In genomic region chr21:41777934-41778815, GRCh38 we compare ENCODE assay signal across 8 cellular contexts. TPM values are rescaled to one million over a fixed set of nuclear protein-coding genes. Genes with fewer than 3 reads are reported as not detected.
DNase-seq lines count a peak whose midpoint lies in the region; ATAC-seq and TF ChIP-seq lines count a peak whose summit lies in the region.

No MANE protein-coding gene starts in this region.

- no peaks in the 10 kb centered on the region for H4K20me1 ChIP-seq in Loucy (ENCODE audit: insufficient read depth, low read length, poor library complexity, severe bottlenecking)

- H3K27me3 ChIP-seq in Loucy (ENCODE audit: insufficient read depth, low read length, poor library complexity, severe bottlenecking) = no peaks in the 10 kb centered on the region
- H3K27me3 ChIP-seq in ovary = no peaks in the 10 kb centered on the region

- no peak for TF ChIP-seq EP300 in ovary (IDR thresholded peaks at IDR 0.05)

- H3K27ac ChIP-seq in VCaP (peak overlapping the region; percentile 84), ovary (no peak overlapping the region)

- H3K79me2 ChIP-seq in Loucy (ENCODE audit: insufficient read depth, low read length) = no peaks in the 10 kb centered on the region

- H2AFZ ChIP-seq in Loucy (ENCODE audit: low read length) = no peak overlapping the region

- no peak overlapping the region for H3K4me2 ChIP-seq in Loucy (ENCODE audit: low read depth, low read length, poor library complexity, severe bottlenecking)

- POLR2A ChIA-PET in activated CD4-positive, alpha-beta memory T cell treated with anti-CD3 and anti-CD28 coated beads for 36 hours (lab: Charles Lee) = interaction anchor here (0.6 kb wide), 1 partner anchor 241 kb away, joined by 3 read pairs; no protein-coding TSS in a partner anchor
- POLR2A ChIA-PET in activated CD4-positive, alpha-beta memory T cell treated with anti-CD3 and anti-CD28 coated beads, Interleukin-2, amount 10 ng/mL, durations not matched to agents 7 days and 5 days (lab: Charles Lee) = no interaction called here

- H3K4me3 ChIP-seq in Loucy (ENCODE audit: low read length, poor library complexity, severe bottlenecking) (no peak overlapping the region), ovary (no peak overlapping the region)

- no peaks in the 10 kb centered on the region for H3K9me3 Mint-ChIP-seq in activated CD4-positive, alpha-beta memory T cell treated with anti-CD3 and anti-CD28 coated beads for 36 hours
- H3K9me3 Mint-ChIP-seq in activated CD4-positive, alpha-beta memory T cell treated with anti-CD3 and anti-CD28 coated beads, Interleukin-2, amount 10 ng/mL, durations not matched to agents 7 days and 5 days = no peaks in the 10 kb centered on the region
- no peaks in the 10 kb centered on the region for H3K9me3 Mint-ChIP-seq in glutamatergic neuron (ENCODE audit: unreplicated experiment)

- no peak for TF ChIP-seq POLR2A in ovary (IDR thresholded peaks at IDR 0.05)

- no peaks in the 10 kb centered on the region for H3K4me1 Mint-ChIP-seq in activated CD4-positive, alpha-beta memory T cell treated with anti-CD3 and anti-CD28 coated beads for 36 hours (ENCODE audit: low read depth)
- H3K4me1 Mint-ChIP-seq in activated CD4-positive, alpha-beta memory T cell treated with anti-CD3 and anti-CD28 coated beads, Interleukin-2, amount 10 ng/mL, durations not matched to agents 7 days and 5 days = no peaks in the 10 kb centered on the region
- peaks cover 6% of the 10 kb centered on the region for H3K4me1 Mint-ChIP-seq in glutamatergic neuron (ENCODE audit: low read depth, unreplicated experiment)

- no peaks in the 10 kb centered on the region for H3F3A ChIP-seq in Loucy (ENCODE audit: low read depth)

- CTCF ChIA-PET in activated CD4-positive, alpha-beta memory T cell treated with anti-CD3 and anti-CD28 coated beads for 36 hours (lab: Charles Lee) = interaction anchor here (1.2 kb wide), 2 partner anchors 166 to 495 kb away, joined by 5 to 8 read pairs; no protein-coding TSS in a partner anchor
- CTCF ChIA-PET in activated CD4-positive, alpha-beta memory T cell treated with anti-CD3 and anti-CD28 coated beads, Interleukin-2, amount 10 ng/mL, durations not matched to agents 7 days and 5 days (lab: Charles Lee) = interaction anchor here (0.6 to 1.3 kb wide), 2 partner anchors 167 to 495 kb away, joined by 3 to 4 read pairs; no protein-coding TSS in a partner anchor

- DNase-seq in activated CD4-positive, alpha-beta memory T cell treated with anti-CD3 and anti-CD28 coated beads for 36 hours = peak; percentile 43
- DNase-seq in activated CD4-positive, alpha-beta memory T cell treated with anti-CD3 and anti-CD28 coated beads, Interleukin-2, amount 10 ng/mL, durations not matched to agents 7 days and 5 days = no peak
- DNase-seq in glutamatergic neuron (peak; percentile 90), ovary (peak; percentile 83 to 88 (median 83))

- peaks cover 28% of the 10 kb centered on the region for H3K4me1 ChIP-seq in Loucy (ENCODE audit: insufficient read depth, low read length, poor library complexity, severe bottlenecking)
- no peaks in the 10 kb centered on the region for H3K4me1 ChIP-seq in ovary (ENCODE audit: insufficient read depth)

- TF ChIP-seq CTCF in Loucy (conservative IDR thresholded peaks at IDR 0.05; ENCODE audit: low read length) (peak; percentile 69), VCaP (conservative IDR thresholded peaks at IDR 0.05) (peak; percentile 99), glutamatergic neuron (IDR thresholded peaks at IDR 0.05; ENCODE audit: partially characterized antibody, unreplicated experiment) (peak; percentile 88), ovary (IDR thresholded peaks at IDR 0.05) (peak; percentile 65 to 84 (median 75))

- H3K9me2 ChIP-seq in Loucy (replicated peaks; ENCODE audit: low read depth, low read length) = no peaks in the 10 kb centered on the region

- H3K36me3 ChIP-seq in Loucy (ENCODE audit: insufficient read depth, low read length) = no peaks in the 10 kb centered on the region
- H3K36me3 ChIP-seq in ovary = no peaks in the 10 kb centered on the region

- no peaks in the 10 kb centered on the region for H3K36me3 Mint-ChIP-seq in activated CD4-positive, alpha-beta memory T cell treated with anti-CD3 and anti-CD28 coated beads for 36 hours
- no peaks in the 10 kb centered on the region for H3K36me3 Mint-ChIP-seq in activated CD4-positive, alpha-beta memory T cell treated with anti-CD3 and anti-CD28 coated beads, Interleukin-2, amount 10 ng/mL, durations not matched to agents 7 days and 5 days (ENCODE audit: low read depth)
- peaks cover 4% of the 10 kb centered on the region for H3K36me3 Mint-ChIP-seq in glutamatergic neuron (ENCODE audit: unreplicated experiment)

- H3K9ac ChIP-seq in Loucy (ENCODE audit: low read depth, low read length, poor library complexity, severe bottlenecking) = no peak overlapping the region

- H3K27ac Mint-ChIP-seq in activated CD4-positive, alpha-beta memory T cell treated with anti-CD3 and anti-CD28 coated beads for 36 hours = no peak overlapping the region
- H3K27ac Mint-ChIP-seq in activated CD4-positive, alpha-beta memory T cell treated with anti-CD3 and anti-CD28 coated beads, Interleukin-2, amount 10 ng/mL, durations not matched to agents 7 days and 5 days = no peak overlapping the region
- no peak overlapping the region for H3K27ac Mint-ChIP-seq in glutamatergic neuron (ENCODE audit: unreplicated experiment)

- WGBS in ovary, 3 donors = 9 to 15% (median 13%) methylated on average over 34 to 45 of the region's 45 CpGs

- no peaks in the 10 kb centered on the region for H3K9me3 ChIP-seq in Loucy (ENCODE audit: insufficient read depth, low read depth, low read length)
- no peaks in the 10 kb centered on the region for H3K9me3 ChIP-seq in ovary

- no peak for ATAC-seq in GM21515 (IDR thresholded peaks at IDR 0.05; ENCODE audit: unreplicated experiment)
- no peak for ATAC-seq in HG02610 (IDR thresholded peaks at IDR 0.05; ENCODE audit: unreplicated experiment)

- intact Hi-C loops in activated CD4-positive, alpha-beta memory T cell treated with anti-CD3 and anti-CD28 coated beads for 36 hours (cut with micrococcal nuclease) = no loop called here
- intact Hi-C loops in ovary (cut with DNase I) = loop anchor here (2.0 to 10.0 kb wide), 6 partner anchors 156 to 493 kb away; no protein-coding TSS in a partner anchor

- H3K4me3 Mint-ChIP-seq in activated CD4-positive, alpha-beta memory T cell treated with anti-CD3 and anti-CD28 coated beads for 36 hours = no peak overlapping the region
- no peak overlapping the region for H3K4me3 Mint-ChIP-seq in activated CD4-positive, alpha-beta memory T cell treated with anti-CD3 and anti-CD28 coated beads, Interleukin-2, amount 10 ng/mL, durations not matched to agents 7 days and 5 days
- peak overlapping the region; percentile 34 for H3K4me3 Mint-ChIP-seq in glutamatergic neuron (ENCODE audit: unreplicated experiment)

- peaks cover 45% of the 10 kb centered on the region for H3K27me3 Mint-ChIP-seq in activated CD4-positive, alpha-beta memory T cell treated with anti-CD3 and anti-CD28 coated beads for 36 hours
- H3K27me3 Mint-ChIP-seq in activated CD4-positive, alpha-beta memory T cell treated with anti-CD3 and anti-CD28 coated beads, Interleukin-2, amount 10 ng/mL, durations not matched to agents 7 days and 5 days = peaks cover 51% of the 10 kb centered on the region
- H3K27me3 Mint-ChIP-seq in glutamatergic neuron (ENCODE audit: unreplicated experiment) = peaks cover 7% of the 10 kb centered on the region

RNA-seq across cellular contexts. Expression of gene RIPK4, which starts 11.3 kb away (rescaled TPM):
- total RNA-seq in activated CD4-positive, alpha-beta memory T cell treated with anti-CD3 and anti-CD28 coated beads for 36 hours = under 1 TPM; 0.10 to 0.24 TPM
- total RNA-seq in activated CD4-positive, alpha-beta memory T cell treated with anti-CD3 and anti-CD28 coated beads, Interleukin-2, amount 10 ng/mL, durations not matched to agents 7 days and 5 days = not detected
- total RNA-seq in glutamatergic neuron (ENCODE audit: unreplicated experiment) = 2.9 TPM
- 10 to 100 TPM in 1 of 7 donors, 1 to 10 TPM in 3, under 1 TPM in 3; 0.08 to 12.4 (median 1.5) TPM for total RNA-seq in ovary
- polyA plus RNA-seq in ovary = under 1 TPM; 0.08 to 0.10 TPM
